Comparison of ENCODE assay signal across 1 cellular context in genomic region chr4:106315968-106316772, GRCh38.
TF ChIP-seq lines count a peak whose summit lies in the region.

Gene AIMP1, plus strand, starts transcription at chr4:106316550. Its CDS starts 8,460 bp downstream, at chr4:106325010.
Gene TBCK, minus strand, starts transcription at chr4:106316209. Its CDS starts 7,249 bp downstream, at chr4:106308960.

TF ChIP-seq in HepG2, 621 proteins besides CTCF, POLR2A, EP300 and RAD21 (continued from another document and continues in another):
- TF ChIP-seq, protein P1, sequence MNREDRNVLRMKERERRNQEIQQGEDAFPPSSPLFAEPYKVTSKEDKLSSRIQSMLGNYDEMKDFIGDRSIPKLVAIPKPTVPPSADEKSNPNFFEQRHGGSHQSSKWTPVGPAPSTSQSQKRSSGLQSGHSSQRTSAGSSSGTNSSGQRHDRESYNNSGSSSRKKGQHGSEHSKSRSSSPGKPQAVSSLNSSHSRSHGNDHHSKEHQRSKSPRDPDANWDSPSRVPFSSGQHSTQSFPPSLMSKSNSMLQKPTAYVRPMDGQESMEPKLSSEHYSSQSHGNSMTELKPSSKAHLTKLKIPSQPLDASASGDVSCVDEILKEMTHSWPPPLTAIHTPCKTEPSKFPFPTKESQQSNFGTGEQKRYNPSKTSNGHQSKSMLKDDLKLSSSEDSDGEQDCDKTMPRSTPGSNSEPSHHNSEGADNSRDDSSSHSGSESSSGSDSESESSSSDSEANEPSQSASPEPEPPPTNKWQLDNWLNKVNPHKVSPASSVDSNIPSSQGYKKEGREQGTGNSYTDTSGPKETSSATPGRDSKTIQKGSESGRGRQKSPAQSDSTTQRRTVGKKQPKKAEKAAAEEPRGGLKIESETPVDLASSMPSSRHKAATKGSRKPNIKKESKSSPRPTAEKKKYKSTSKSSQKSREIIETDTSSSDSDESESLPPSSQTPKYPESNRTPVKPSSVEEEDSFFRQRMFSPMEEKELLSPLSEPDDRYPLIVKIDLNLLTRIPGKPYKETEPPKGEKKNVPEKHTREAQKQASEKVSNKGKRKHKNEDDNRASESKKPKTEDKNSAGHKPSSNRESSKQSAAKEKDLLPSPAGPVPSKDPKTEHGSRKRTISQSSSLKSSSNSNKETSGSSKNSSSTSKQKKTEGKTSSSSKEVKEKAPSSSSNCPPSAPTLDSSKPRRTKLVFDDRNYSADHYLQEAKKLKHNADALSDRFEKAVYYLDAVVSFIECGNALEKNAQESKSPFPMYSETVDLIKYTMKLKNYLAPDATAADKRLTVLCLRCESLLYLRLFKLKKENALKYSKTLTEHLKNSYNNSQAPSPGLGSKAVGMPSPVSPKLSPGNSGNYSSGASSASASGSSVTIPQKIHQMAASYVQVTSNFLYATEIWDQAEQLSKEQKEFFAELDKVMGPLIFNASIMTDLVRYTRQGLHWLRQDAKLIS (CRISPR knock-in tag; IDR thresholded peaks at IDR 0.05): peak; percentile 69
- TF ChIP-seq PAWR (CRISPR knock-in tag; IDR thresholded peaks at IDR 0.05; ENCODE audit: borderline replicate concordance) (no peak), RORA (CRISPR knock-in tag; IDR thresholded peaks at IDR 0.05) (no peak), IRF2 (CRISPR knock-in tag; IDR thresholded peaks at IDR 0.05) (peak; percentile 9; the same call in 1 of the 2 replicates), SKIL (CRISPR knock-in tag; IDR thresholded peaks at IDR 0.05; ENCODE audit: borderline replicate concordance) (no peak), PPARG (CRISPR knock-in tag; conservative IDR thresholded peaks at IDR 0.05) (0 out of 2 replicates have a peak, but pooled peaks have one; percentile 9), NFIB (CRISPR knock-in tag; IDR thresholded peaks at IDR 0.05; ENCODE audit: borderline replicate concordance) (no peak), ZNF546 (CRISPR knock-in tag; conservative IDR thresholded peaks at IDR 0.05) (no peak), ZNF713 (CRISPR knock-in tag; IDR thresholded peaks at IDR 0.05) (no peak), XBP1 (CRISPR knock-in tag; IDR thresholded peaks at IDR 0.05) (no peak), IRX3 (CRISPR knock-in tag; IDR thresholded peaks at IDR 0.05; ENCODE audit: borderline replicate concordance, low read depth) (peak; percentile 65; the same call in 1 of the 2 replicates), DPF2 (CRISPR knock-in tag; IDR thresholded peaks at IDR 0.05; ENCODE audit: borderline replicate concordance, low read depth) (no peak), ZNF367 (CRISPR knock-in tag; IDR thresholded peaks at IDR 0.05; ENCODE audit: borderline replicate concordance) (no peak), TFDP2 (CRISPR knock-in tag; IDR thresholded peaks at IDR 0.05) (no peak; the same call in 1 of the 2 replicates), ZFY (CRISPR knock-in tag; IDR thresholded peaks at IDR 0.05) (peak; percentile 84), ATF6 (CRISPR knock-in tag; conservative IDR thresholded peaks at IDR 0.05) (no peak), ZNF333 (CRISPR knock-in tag; IDR thresholded peaks at IDR 0.05; ENCODE audit: borderline replicate concordance) (peak; percentile 62; the same call in 1 of the 2 replicates), SRF (IDR thresholded peaks at IDR 0.05; ENCODE audit: low read depth, low read length) (no peak), ZNF770 (CRISPR knock-in tag; IDR thresholded peaks at IDR 0.05) (peak; percentile 14; the same call in 1 of the 2 replicates), ZNF180 (CRISPR knock-in tag; IDR thresholded peaks at IDR 0.05; ENCODE audit: borderline replicate concordance, low read depth) (no peak), BATF2 (CRISPR knock-in tag; IDR thresholded peaks at IDR 0.05) (no peak), YY1 (IDR thresholded peaks at IDR 0.05; ENCODE audit: insufficient read depth, insufficient replicate concordance, low read depth, low read length) (peak; percentile 42), FOXP1 (IDR thresholded peaks at IDR 0.05) (no peak), FOXP1 (CRISPR knock-in tag; IDR thresholded peaks at IDR 0.05) (no peak), ZNF414 (CRISPR knock-in tag; IDR thresholded peaks at IDR 0.05) (no peak)
- TF ChIP-seq, protein P2, sequence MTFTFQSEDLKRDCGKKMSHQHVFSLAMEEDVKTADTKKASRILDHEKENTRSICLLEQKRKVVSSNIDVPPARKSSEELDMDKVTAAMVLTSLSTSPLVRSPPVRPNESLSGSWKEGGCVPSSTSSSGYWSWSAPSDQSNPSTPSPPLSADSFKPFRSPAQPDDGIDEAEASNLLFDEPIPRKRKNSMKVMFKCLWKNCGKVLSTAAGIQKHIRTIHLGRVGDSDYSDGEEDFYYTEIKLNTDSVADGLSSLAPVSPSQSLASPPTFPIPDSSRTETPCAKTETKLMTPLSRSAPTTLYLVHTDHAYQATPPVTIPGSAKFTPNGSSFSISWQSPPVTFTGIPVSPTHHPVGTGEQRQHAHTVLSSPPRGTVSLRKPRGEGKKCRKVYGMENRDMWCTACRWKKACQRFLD (CRISPR knock-in tag; IDR thresholded peaks at IDR 0.05; ENCODE audit: borderline replicate concordance): peak; percentile 63; the same call in 1 of the 2 replicates
- TF ChIP-seq, protein P3, sequence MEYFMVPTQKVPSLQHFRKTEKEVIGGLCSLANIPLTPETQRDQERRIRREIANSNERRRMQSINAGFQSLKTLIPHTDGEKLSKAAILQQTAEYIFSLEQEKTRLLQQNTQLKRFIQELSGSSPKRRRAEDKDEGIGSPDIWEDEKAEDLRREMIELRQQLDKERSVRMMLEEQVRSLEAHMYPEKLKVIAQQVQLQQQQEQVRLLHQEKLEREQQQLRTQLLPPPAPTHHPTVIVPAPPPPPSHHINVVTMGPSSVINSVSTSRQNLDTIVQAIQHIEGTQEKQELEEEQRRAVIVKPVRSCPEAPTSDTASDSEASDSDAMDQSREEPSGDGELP (IDR thresholded peaks at IDR 0.05; ENCODE audit: borderline replicate concordance, low read depth): no peak
- TF ChIP-seq, protein P4, sequence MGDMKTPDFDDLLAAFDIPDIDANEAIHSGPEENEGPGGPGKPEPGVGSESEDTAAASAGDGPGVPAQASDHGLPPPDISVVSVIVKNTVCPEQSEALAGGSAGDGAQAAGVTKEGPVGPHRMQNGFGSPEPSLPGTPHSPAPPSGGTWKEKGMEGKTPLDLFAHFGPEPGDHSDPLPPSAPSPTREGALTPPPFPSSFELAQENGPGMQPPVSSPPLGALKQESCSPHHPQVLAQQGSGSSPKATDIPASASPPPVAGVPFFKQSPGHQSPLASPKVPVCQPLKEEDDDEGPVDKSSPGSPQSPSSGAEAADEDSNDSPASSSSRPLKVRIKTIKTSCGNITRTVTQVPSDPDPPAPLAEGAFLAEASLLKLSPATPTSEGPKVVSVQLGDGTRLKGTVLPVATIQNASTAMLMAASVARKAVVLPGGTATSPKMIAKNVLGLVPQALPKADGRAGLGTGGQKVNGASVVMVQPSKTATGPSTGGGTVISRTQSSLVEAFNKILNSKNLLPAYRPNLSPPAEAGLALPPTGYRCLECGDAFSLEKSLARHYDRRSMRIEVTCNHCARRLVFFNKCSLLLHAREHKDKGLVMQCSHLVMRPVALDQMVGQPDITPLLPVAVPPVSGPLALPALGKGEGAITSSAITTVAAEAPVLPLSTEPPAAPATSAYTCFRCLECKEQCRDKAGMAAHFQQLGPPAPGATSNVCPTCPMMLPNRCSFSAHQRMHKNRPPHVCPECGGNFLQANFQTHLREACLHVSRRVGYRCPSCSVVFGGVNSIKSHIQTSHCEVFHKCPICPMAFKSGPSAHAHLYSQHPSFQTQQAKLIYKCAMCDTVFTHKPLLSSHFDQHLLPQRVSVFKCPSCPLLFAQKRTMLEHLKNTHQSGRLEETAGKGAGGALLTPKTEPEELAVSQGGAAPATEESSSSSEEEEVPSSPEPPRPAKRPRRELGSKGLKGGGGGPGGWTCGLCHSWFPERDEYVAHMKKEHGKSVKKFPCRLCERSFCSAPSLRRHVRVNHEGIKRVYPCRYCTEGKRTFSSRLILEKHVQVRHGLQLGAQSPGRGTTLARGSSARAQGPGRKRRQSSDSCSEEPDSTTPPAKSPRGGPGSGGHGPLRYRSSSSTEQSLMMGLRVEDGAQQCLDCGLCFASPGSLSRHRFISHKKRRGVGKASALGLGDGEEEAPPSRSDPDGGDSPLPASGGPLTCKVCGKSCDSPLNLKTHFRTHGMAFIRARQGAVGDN (CRISPR knock-in tag; IDR thresholded peaks at IDR 0.05): peak; percentile 88
- TF ChIP-seq, protein P5, sequence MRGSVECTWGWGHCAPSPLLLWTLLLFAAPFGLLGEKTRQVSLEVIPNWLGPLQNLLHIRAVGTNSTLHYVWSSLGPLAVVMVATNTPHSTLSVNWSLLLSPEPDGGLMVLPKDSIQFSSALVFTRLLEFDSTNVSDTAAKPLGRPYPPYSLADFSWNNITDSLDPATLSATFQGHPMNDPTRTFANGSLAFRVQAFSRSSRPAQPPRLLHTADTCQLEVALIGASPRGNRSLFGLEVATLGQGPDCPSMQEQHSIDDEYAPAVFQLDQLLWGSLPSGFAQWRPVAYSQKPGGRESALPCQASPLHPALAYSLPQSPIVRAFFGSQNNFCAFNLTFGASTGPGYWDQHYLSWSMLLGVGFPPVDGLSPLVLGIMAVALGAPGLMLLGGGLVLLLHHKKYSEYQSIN (CRISPR knock-in tag; IDR thresholded peaks at IDR 0.05; ENCODE audit: borderline replicate concordance): no peak
- TF ChIP-seq, protein P6, sequence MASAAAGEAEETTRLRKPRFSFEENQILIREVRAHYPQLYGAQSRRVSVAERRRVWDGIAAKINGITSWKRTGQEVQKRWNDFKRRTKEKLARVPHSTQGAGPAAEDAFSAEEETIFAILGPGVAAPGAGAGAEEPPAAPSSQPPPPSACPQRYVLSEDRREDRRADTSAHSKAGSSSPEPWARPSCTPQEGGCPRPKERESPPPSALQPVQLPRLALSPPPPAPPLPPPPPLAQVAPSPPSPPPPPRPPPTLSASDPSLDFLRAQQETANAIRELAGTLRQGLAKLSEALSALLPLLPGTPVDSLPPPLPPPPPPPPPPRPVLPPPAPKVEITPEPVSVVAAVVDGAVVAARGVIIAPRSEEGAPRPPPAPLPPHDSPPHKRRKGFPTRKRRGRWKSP (CRISPR knock-in tag; IDR thresholded peaks at IDR 0.05): peak; percentile 47
- TF ChIP-seq, protein P7, sequence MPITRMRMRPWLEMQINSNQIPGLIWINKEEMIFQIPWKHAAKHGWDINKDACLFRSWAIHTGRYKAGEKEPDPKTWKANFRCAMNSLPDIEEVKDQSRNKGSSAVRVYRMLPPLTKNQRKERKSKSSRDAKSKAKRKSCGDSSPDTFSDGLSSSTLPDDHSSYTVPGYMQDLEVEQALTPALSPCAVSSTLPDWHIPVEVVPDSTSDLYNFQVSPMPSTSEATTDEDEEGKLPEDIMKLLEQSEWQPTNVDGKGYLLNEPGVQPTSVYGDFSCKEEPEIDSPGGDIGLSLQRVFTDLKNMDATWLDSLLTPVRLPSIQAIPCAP (CRISPR knock-in tag; IDR thresholded peaks at IDR 0.05; ENCODE audit: low read depth): no peak
